1 cellular context compared by ENCODE assay signal in genomic region chr9:5452286-5452609, GRCh38.
TF ChIP-seq lines count a peak whose summit lies in the region.

No MANE protein-coding gene starts in this region.

TF ChIP-seq in A549, 52 proteins besides CTCF, POLR2A, EP300 and RAD21:
- TF ChIP-seq RNF2 (IDR thresholded peaks at IDR 0.05; ENCODE audit: borderline replicate concordance, low read depth) (no peak), CBX2 (IDR thresholded peaks at IDR 0.05; ENCODE audit: borderline replicate concordance, low read depth) (no peak), CEBPB (IDR thresholded peaks at IDR 0.05) (no peak), TP53 (CRISPR knock-in tag; IDR thresholded peaks at IDR 0.05) (no peak), HMGXB4 (CRISPR knock-in tag; IDR thresholded peaks at IDR 0.05; ENCODE audit: borderline replicate concordance) (no peak), CBX8 (IDR thresholded peaks at IDR 0.05) (no peak), ZC3H11A (IDR thresholded peaks at IDR 0.05) (no peak), GATA3 (IDR thresholded peaks at IDR 0.05; ENCODE audit: borderline replicate concordance) (no peak), E2F6 (IDR thresholded peaks at IDR 0.05; ENCODE audit: borderline replicate concordance, low read depth) (no peak), HOXA7 (CRISPR knock-in tag; IDR thresholded peaks at IDR 0.05) (no peak), HOXB13 (CRISPR knock-in tag; IDR thresholded peaks at IDR 0.05; ENCODE audit: low read depth) (no peak), HES2 (IDR thresholded peaks at IDR 0.05) (no peak), NPAS2 (CRISPR knock-in tag; IDR thresholded peaks at IDR 0.05; ENCODE audit: borderline replicate concordance) (no peak), ZFP36 (IDR thresholded peaks at IDR 0.05; ENCODE audit: borderline replicate concordance, partially characterized antibody) (no peak), ESRRA (IDR thresholded peaks at IDR 0.05; ENCODE audit: borderline replicate concordance, low read length) (no peak), MAZ (IDR thresholded peaks at IDR 0.05; ENCODE audit: borderline replicate concordance, low read depth, low read length) (no peak), FOSL2 (IDR thresholded peaks at IDR 0.05) (no peak), FOSL2 (CRISPR knock-in tag; IDR thresholded peaks at IDR 0.05) (no peak), PHF8 (IDR thresholded peaks at IDR 0.05; ENCODE audit: borderline replicate concordance, low read depth) (no peak), RFX5 (IDR thresholded peaks at IDR 0.05) (no peak), MAX (IDR thresholded peaks at IDR 0.05) (no peak)
